Comparison of ENCODE assay signal across 9 cellular contexts in genomic region chr11:113991170-113991569, GRCh38. TPM values are rescaled to one million over a fixed set of nuclear protein-coding genes. Genes with fewer than 3 reads are reported as not detected.
DNase-seq lines count a peak whose midpoint lies in the region; ATAC-seq and TF ChIP-seq lines count a peak whose summit lies in the region.
"Had no signal": no experiment of that assay in that cellular context is flagged by ENCODE, and none has a peak within 500 bp of the region (broad histone marks: within the 10 kb centered on the region; RNA-seq: fewer than 3 reads in every experiment).

No MANE protein-coding gene starts in this region.

- H3K9me2 ChIP-seq in MM.1S (replicated peaks; ENCODE audit: insufficient read depth, low read length) = no peaks in the 10 kb centered on the region

- H4K91ac ChIP-seq in mesenchymal stem cell (ENCODE audit: low read length) = no peak overlapping the region

- H3K4ac ChIP-seq in mesenchymal stem cell (ENCODE audit: low read depth in 1 of 2, low read length in 2 of 2) = no peak overlapping the region

- no peak for ATAC-seq in GM18907 (IDR thresholded peaks at IDR 0.05; ENCODE audit: unreplicated experiment)

- H3K4me2 ChIP-seq in MM.1S (ENCODE audit: low read depth, low read length) = no peak overlapping the region
- H3K4me2 ChIP-seq in mesenchymal stem cell (ENCODE audit: low read length, poor library complexity, severe bottlenecking) = no peak overlapping the region

- TF ChIP-seq CTCF in MM.1S (IDR thresholded peaks at IDR 0.05; ENCODE audit: low read length) = no peak
- no peak for TF ChIP-seq CTCF in cardiac fibroblast (IDR thresholded peaks at IDR 0.05; ENCODE audit: low read depth, low read length)

- H2AFZ ChIP-seq in MM.1S (ENCODE audit: low read length) (no peak overlapping the region), mesenchymal stem cell (ENCODE audit: low read depth, low read length) (no peak overlapping the region)

- no peak overlapping the region for H2BK12ac ChIP-seq in mesenchymal stem cell (ENCODE audit: low read length in 2 of 2)

- H3F3A ChIP-seq in MM.1S (ENCODE audit: insufficient read depth, low read length) = no peaks in the 10 kb centered on the region

- H3K79me1 ChIP-seq in mesenchymal stem cell (replicated peaks; ENCODE audit: low read length, poor library complexity, severe bottlenecking) = no peaks in the 10 kb centered on the region

- H3K18ac ChIP-seq in mesenchymal stem cell (ENCODE audit: low read depth in 1 of 2, low read length in 2 of 2) = no peak overlapping the region

- 14% methylated on average over 3 of the region's 4 CpGs for WGBS in mesenchymal stem cell

- peak; percentile 50 for DNase-seq in GM03348 (ENCODE audit: low spot score)
- DNase-seq in MM.1S = peak; percentile 36
- peak; percentile 55 to 58 for DNase-seq in cardiac fibroblast (ENCODE audit: low read depth in 2 of 2)
- DNase-seq in mesenchymal stem cell = peak; percentile 52
- no peak for DNase-seq in T-helper 9 cell
- DNase-seq in NCI-H226 = no peak
- no peak for DNase-seq in NCI-H510A (lab: John Stamatoyannopoulos, UW)
- DNase-seq: NCI-H1417 treated with DMSO at 0.1 percent for 48 hours had no signal

- no peaks in the 10 kb centered on the region for H3K27me3 ChIP-seq in MM.1S (replicated peaks; ENCODE audit: insufficient read depth, low read length)
- H3K27me3 ChIP-seq in mesenchymal stem cell (ENCODE audit: control insufficient read depth in 1 of 2, insufficient read depth in 1 of 2, low read length in 2 of 2) = peaks cover 31 to 49% of the 10 kb centered on the region in 2 experiments

- no peaks in the 10 kb centered on the region for H4K20me1 ChIP-seq in MM.1S (ENCODE audit: insufficient read depth, low read length)

- H2AK5ac ChIP-seq in mesenchymal stem cell (ENCODE audit: low read length, severe bottlenecking) = no peak overlapping the region

- H3K9me3 ChIP-seq in MM.1S (replicated peaks; ENCODE audit: insufficient read depth, low read length) (no peaks in the 10 kb centered on the region), mesenchymal stem cell (ENCODE audit: control insufficient read depth, low read length) (no peaks in the 10 kb centered on the region)

- H3K79me2 ChIP-seq in MM.1S (ENCODE audit: low read length) = no peaks in the 10 kb centered on the region

- no peak overlapping the region for H2BK120ac ChIP-seq in mesenchymal stem cell (ENCODE audit: low read depth, low read length)

- H2BK5ac ChIP-seq in mesenchymal stem cell (ENCODE audit: low read depth, low read length, poor library complexity, severe bottlenecking) = no peak overlapping the region

- H3K9ac ChIP-seq in MM.1S (ENCODE audit: low read length) = no peak overlapping the region
- no peak overlapping the region for H3K9ac ChIP-seq in mesenchymal stem cell (ENCODE audit: low read length)

- H3K14ac ChIP-seq in mesenchymal stem cell (ENCODE audit: low read length in 2 of 2) = no peak overlapping the region

- H3K27ac ChIP-seq in MM.1S (ENCODE audit: low read length) (no peak overlapping the region), mesenchymal stem cell (ENCODE audit: low read length, poor library complexity, severe bottlenecking) (no peak overlapping the region)

- H3K4me1 ChIP-seq in MM.1S (ENCODE audit: low read length) (no peaks in the 10 kb centered on the region), mesenchymal stem cell (ENCODE audit: control insufficient read depth, insufficient read depth, low read depth, low read length) (no peaks in the 10 kb centered on the region)

- no peak overlapping the region for H4K8ac ChIP-seq in mesenchymal stem cell (ENCODE audit: low read length)

- no peak overlapping the region for H2BK15ac ChIP-seq in mesenchymal stem cell (ENCODE audit: low read depth, poor library complexity, severe bottlenecking)

- H3K36me3 ChIP-seq in MM.1S (replicated peaks; ENCODE audit: insufficient read depth, low read length) (no peaks in the 10 kb centered on the region), mesenchymal stem cell (ENCODE audit: control insufficient read depth in 1 of 2, insufficient read depth in 2 of 2, low read depth in 1 of 2, low read length in 2 of 2) (no peaks in the 10 kb centered on the region)

- H3K23ac ChIP-seq in mesenchymal stem cell (ENCODE audit: low read length in 2 of 2) = no peak overlapping the region

- no peak overlapping the region for H3K4me3 ChIP-seq in MM.1S (ENCODE audit: low read length)
- H3K4me3 ChIP-seq in cardiac fibroblast (replicated peaks in 1 of 2; ENCODE audit: low read depth in 2 of 2, low read length in 2 of 2) = no peak overlapping the region
- H3K4me3 ChIP-seq in mesenchymal stem cell (ENCODE audit: insufficient read depth in 1 of 2, low read depth in 1 of 2, low read length in 2 of 2) = no peak overlapping the region

RNA-seq across cellular contexts. Expression of gene HTR3A, which starts 16.3 kb away (rescaled TPM):
- not detected for polyA plus RNA-seq in mesenchymal stem cell (2013, experiment 1 of 2)
- polyA plus RNA-seq in mesenchymal stem cell (2013, experiment 2 of 2) = not detected

Comparison
In these comparisons a context has a peak if more than half of its experiments do, and no peak if none do; other contexts are left out.
1. DNase-seq: peak in GM03348 (single experiment), MM.1S (single experiment), cardiac fibroblast (2 of 2) and mesenchymal stem cell (single experiment); none in T-helper 9 cell (single experiment), NCI-H226 (single experiment) and NCI-H510A (single experiment).